Comparison of ENCODE assay signal across 1 cellular context in genomic region chr17:7108560-7108925, GRCh38.
TF ChIP-seq lines count a peak whose summit lies in the region.

No MANE protein-coding gene starts in this region.

TF ChIP-seq in HepG2, 621 proteins besides CTCF, POLR2A, EP300 and RAD21:
- TF ChIP-seq RBFOX2 (IDR thresholded peaks at IDR 0.05; ENCODE audit: low read depth, low read length) (peak; percentile 44; the same call in 1 of the 2 replicates), ZBTB7A (CRISPR knock-in tag; IDR thresholded peaks at IDR 0.05) (no peak), ZBTB34 (CRISPR knock-in tag; IDR thresholded peaks at IDR 0.05) (no peak), AGO2 (optimal IDR thresholded peaks at IDR 0.05; ENCODE audit: low read depth, low read length) (peak; percentile 19), SALL1 (CRISPR knock-in tag; IDR thresholded peaks at IDR 0.05) (no peak), ZNF24 (IDR thresholded peaks at IDR 0.05) (no peak), ARNT (IDR thresholded peaks at IDR 0.05) (no peak)
TF ChIP-seq in HepG2: peak in this region for 2.
